8 cellular contexts compared by ENCODE assay signal in the genomic region with DNA sequence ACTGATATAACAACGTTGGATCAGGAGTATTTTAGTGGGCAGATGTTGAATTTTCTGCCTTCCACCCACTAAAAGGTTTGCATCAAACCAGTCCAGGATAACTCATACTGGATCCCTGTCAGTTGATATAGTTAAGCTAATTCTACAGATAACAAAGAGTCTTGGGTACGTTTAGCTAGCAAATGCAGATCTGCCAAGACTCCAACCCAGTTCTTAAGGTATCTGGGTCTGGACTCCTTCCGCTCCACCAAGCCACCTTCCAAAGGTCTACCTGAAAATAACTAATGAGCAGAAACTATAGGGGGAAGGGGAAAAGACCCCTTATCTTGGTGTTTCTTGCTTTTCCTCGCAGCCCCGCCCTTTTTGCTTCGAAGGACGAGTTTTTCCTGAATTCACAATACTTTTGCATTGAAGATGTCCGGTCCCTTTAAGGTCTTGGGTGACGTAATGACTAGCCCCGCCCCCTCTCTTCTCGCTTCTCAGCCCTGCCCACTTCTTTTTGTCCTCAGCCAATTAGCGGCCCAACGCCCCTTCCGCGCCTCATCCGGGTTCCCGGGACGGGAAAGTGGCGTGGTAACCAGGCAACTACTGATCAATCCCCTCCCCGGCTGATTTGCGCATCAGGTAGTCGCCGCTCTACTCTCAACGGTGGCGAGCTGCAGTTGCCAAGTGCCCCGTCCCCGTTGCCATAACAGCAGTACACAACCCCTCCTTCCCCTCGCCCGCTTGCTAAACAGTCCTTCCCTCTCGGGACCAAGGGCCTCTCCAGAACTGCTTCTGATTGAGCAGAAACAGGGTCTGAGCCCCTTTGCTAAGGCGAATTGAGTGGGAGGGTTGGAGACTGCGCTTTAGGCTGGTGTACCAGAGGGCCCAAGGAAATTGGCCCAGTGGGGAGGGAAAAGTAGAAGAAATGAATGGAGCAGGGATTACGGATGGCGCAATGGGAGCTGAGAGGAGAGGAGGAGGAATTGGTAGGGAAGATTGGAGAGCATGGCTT. TPM values are rescaled to one million over a fixed set of nuclear protein-coding genes. Genes with fewer than 3 reads are reported as not detected.
DNase-seq lines count a peak whose midpoint lies in the region; ATAC-seq and TF ChIP-seq lines count a peak whose summit lies in the region.

A gene with protein sequence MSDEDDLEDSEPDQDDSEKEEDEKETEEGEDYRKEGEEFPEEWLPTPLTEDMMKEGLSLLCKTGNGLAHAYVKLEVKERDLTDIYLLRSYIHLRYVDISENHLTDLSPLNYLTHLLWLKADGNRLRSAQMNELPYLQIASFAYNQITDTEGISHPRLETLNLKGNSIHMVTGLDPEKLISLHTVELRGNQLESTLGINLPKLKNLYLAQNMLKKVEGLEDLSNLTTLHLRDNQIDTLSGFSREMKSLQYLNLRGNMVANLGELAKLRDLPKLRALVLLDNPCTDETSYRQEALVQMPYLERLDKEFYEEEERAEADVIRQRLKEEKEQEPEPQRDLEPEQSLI (plus strand): TSS at position 543 of the 997 bp plus-strand sequence. CDS start 812 bp downstream, outside the sequence.

- peaks cover 19% of the 10 kb centered on the region for H3K4me1 ChIP-seq in DOHH2 (ENCODE audit: control insufficient read depth, low read length)
- peaks cover 14 to 17% of the 10 kb centered on the region in 2 donors for H3K4me1 ChIP-seq in naive thymus-derived CD4-positive, alpha-beta T cell (ENCODE audit: control insufficient read depth in 2 of 2, insufficient read depth in 2 of 2, low read length in 2 of 2)

- H3K36me3 Mint-ChIP-seq in naive thymus-derived CD4-positive, alpha-beta T cell, result peaks cover 0 to 5% (median 0%) of the 10 kb centered on the region in 5 donors
- no peaks in the 10 kb centered on the region for H3K36me3 Mint-ChIP-seq in stimulated activated memory B cell treated with anti-CD40 and anti-IgM and Interleukin-4, amounts not matched to agents 10 μg/mL and 1 μg/mL and 100 μg/mL, for 72 hours

- H3K79me2 ChIP-seq in DOHH2 (ENCODE audit: control insufficient read depth, low read length), result no peaks in the 10 kb centered on the region

- ATAC-seq in GM21825 (IDR thresholded peaks at IDR 0.05; ENCODE audit: unreplicated experiment), result peak; percentile 90
- peak; percentile 98 for ATAC-seq in naive thymus-derived CD4-positive, alpha-beta T cell
- ATAC-seq in stimulated activated memory B cell treated with anti-CD40 and anti-IgM and Interleukin-4, amounts not matched to agents 10 μg/mL and 1 μg/mL and 100 μg/mL, for 72 hours, result peak; percentile 99

- H3K4me1 Mint-ChIP-seq in naive thymus-derived CD4-positive, alpha-beta T cell, result peaks cover 0 to 10% (median 3%) of the 10 kb centered on the region in 7 donors
- H3K4me1 Mint-ChIP-seq in stimulated activated memory B cell treated with anti-CD40 and anti-IgM and Interleukin-4, amounts not matched to agents 10 μg/mL and 1 μg/mL and 100 μg/mL, for 72 hours, result peaks cover 3% of the 10 kb centered on the region

- H3K4me2 ChIP-seq in DOHH2 (ENCODE audit: low read length), result peak within 1 kb of the TSS; percentile 88

- H3K27me3 Mint-ChIP-seq in naive thymus-derived CD4-positive, alpha-beta T cell, result no peaks in the 10 kb centered on the region
- H3K27me3 Mint-ChIP-seq in stimulated activated memory B cell treated with anti-CD40 and anti-IgM and Interleukin-4, amounts not matched to agents 10 μg/mL and 1 μg/mL and 100 μg/mL, for 72 hours, result no peaks in the 10 kb centered on the region

- H3K4me3 Mint-ChIP-seq in naive thymus-derived CD4-positive, alpha-beta T cell, result peak within 1 kb of the TSS in 1 of 10 donors; percentile 8
- no peak within 1 kb of the TSS for H3K4me3 Mint-ChIP-seq in stimulated activated memory B cell treated with anti-CD40 and anti-IgM and Interleukin-4, amounts not matched to agents 10 μg/mL and 1 μg/mL and 100 μg/mL, for 72 hours

- POLR2A ChIA-PET in naive thymus-derived CD4-positive, alpha-beta T cell (lab: Charles Lee), result interaction anchor here (0.6 to 3.8 kb wide), 11 partner anchors 9 to 64 kb away, joined by 3 to 20 read pairs (median 4); a partner anchor contains a TSS

- no peak for TF ChIP-seq CTCF in DOHH2 (IDR thresholded peaks at IDR 0.05; ENCODE audit: low read depth, low read length, poor library complexity, severe bottlenecking)

- no peaks in the 10 kb centered on the region for H3K9me2 ChIP-seq in DOHH2 (replicated peaks; ENCODE audit: control insufficient read depth, low read length)

- no peaks in the 10 kb centered on the region for H3K36me3 ChIP-seq in DOHH2 (ENCODE audit: control insufficient read depth, low read length)
- no peaks in the 10 kb centered on the region for H3K36me3 ChIP-seq in naive thymus-derived CD4-positive, alpha-beta T cell (ENCODE audit: control insufficient read depth in 2 of 3, insufficient read depth in 3 of 3, low read length in 3 of 3)

- no peaks in the 10 kb centered on the region for H3K27me3 ChIP-seq in DOHH2 (ENCODE audit: control insufficient read depth, low read length)
- no peaks in the 10 kb centered on the region for H3K27me3 ChIP-seq in naive thymus-derived CD4-positive, alpha-beta T cell (ENCODE audit: control insufficient read depth in 2 of 2, insufficient read depth in 2 of 2, low read length in 2 of 2)

- H3K9me3 ChIP-seq in DOHH2 (ENCODE audit: control insufficient read depth, insufficient read depth, low read length), result no peaks in the 10 kb centered on the region
- H3K9me3 ChIP-seq in naive thymus-derived CD4-positive, alpha-beta T cell (ENCODE audit: control insufficient read depth in 2 of 3, low read length in 3 of 3), result no peaks in the 10 kb centered on the region

- peak within 1 kb of the TSS in 1 of 9 donors; percentile 78 for H3K27ac Mint-ChIP-seq in naive thymus-derived CD4-positive, alpha-beta T cell
- no peak within 1 kb of the TSS for H3K27ac Mint-ChIP-seq in stimulated activated memory B cell treated with anti-CD40 and anti-IgM and Interleukin-4, amounts not matched to agents 10 μg/mL and 1 μg/mL and 100 μg/mL, for 72 hours

- DNase-seq in LHCN-M2 (ENCODE audit: low read depth) (peak; percentile 92), RPMI7951 (ENCODE audit: low read depth) (peak; percentile 92), fibroblast of peridontal ligament (ENCODE audit: extremely low read depth) (peak; percentile 94)
- peak; percentile 93 to 95 for DNase-seq in activated T-helper 1 cell treated with anti-CD3 and anti-CD28 coated beads, Interleukin-2, amount 50 U/mL, for 16 hours (ENCODE audit: low read depth in 1 of 2, low spot score in 1 of 2)
- DNase-seq in naive thymus-derived CD4-positive, alpha-beta T cell, result peak; percentile 89 to 98 (median 95)

- H3K27ac ChIP-seq in DOHH2 (ENCODE audit: low read depth, low read length), result no peak within 1 kb of the TSS
- peak within 1 kb of the TSS; percentile 93 for H3K27ac ChIP-seq in naive thymus-derived CD4-positive, alpha-beta T cell (ENCODE audit: low read depth, low read length)

- intact Hi-C loops in naive thymus-derived CD4-positive, alpha-beta T cell (cut with micrococcal nuclease), result loop anchor here (1.0 to 5.0 kb wide), 8 partner anchors 10 to 347 kb away; a partner anchor contains a TSS

- H3K9me3 Mint-ChIP-seq in naive thymus-derived CD4-positive, alpha-beta T cell, result peaks cover 0 to 3% (median 0%) of the 10 kb centered on the region in 11 donors
- H3K9me3 Mint-ChIP-seq in stimulated activated memory B cell treated with anti-CD40 and anti-IgM and Interleukin-4, amounts not matched to agents 10 μg/mL and 1 μg/mL and 100 μg/mL, for 72 hours, result no peaks in the 10 kb centered on the region

- CTCF ChIA-PET in naive thymus-derived CD4-positive, alpha-beta T cell (lab: Charles Lee), result interaction anchor here (0.6 to 3.6 kb wide), 4 partner anchors 20 to 768 kb away, joined by 3 to 16 read pairs (median 7); a partner anchor contains a TSS

- peak within 1 kb of the TSS; percentile 82 for H3K4me3 ChIP-seq in DOHH2 (ENCODE audit: low read length)
- peak within 1 kb of the TSS; percentile 75 for H3K4me3 ChIP-seq in naive thymus-derived CD4-positive, alpha-beta T cell (ENCODE audit: low read length)

- no peaks in the 10 kb centered on the region for H4K20me1 ChIP-seq in DOHH2 (ENCODE audit: control insufficient read depth, insufficient read depth, low read depth, low read length)

- H3F3A ChIP-seq in DOHH2 (ENCODE audit: control insufficient read depth, insufficient read depth), result no peaks in the 10 kb centered on the region

RNA-seq across cellular contexts. Expression of the gene that starts here (rescaled TPM):
- total RNA-seq in LHCN-M2 (2014; rRNA removed), result 4.0 and 5.3 TPM in 2 replicates
- polyA plus RNA-seq in LHCN-M2 (2012), result 10.0 TPM
- 4.9 and 5.4 TPM in 2 replicates for total RNA-seq in RPMI7951 (2014; rRNA removed; shearing (Covaris generic))
- 10 to 100 TPM in 1 of 5 experiments, 1 to 10 TPM in 4; 6.6 to 12.1 (median 7.3) TPM for total RNA-seq in naive thymus-derived CD4-positive, alpha-beta T cell
- polyA plus RNA-seq in naive thymus-derived CD4-positive, alpha-beta T cell, result 1 to 10 TPM; 4.5 to 5.4 TPM
